Comparison of ENCODE assay signal across 13 cellular contexts in genomic region chr3:98702166-98702565, GRCh38.
"Had no signal": no experiment of that assay in that cellular context is flagged by ENCODE, and none has a peak within 500 bp of the region (broad histone marks: within the 10 kb centered on the region; RNA-seq: fewer than 3 reads in every experiment).

No MANE protein-coding gene starts in this region.

- ATAC-seq: foreskin keratinocyte, left ventricle myocardium superior, psoas muscle, sciatic nerve had no signal

- H3K27ac ChIP-seq: foreskin keratinocyte, psoas muscle, testis had no signal

- H3K9me3 ChIP-seq: psoas muscle, testis had no signal

- DNase-seq: activated naive CD4-positive, alpha-beta T cell treated with anti-CD3 and anti-CD28 coated beads, Interleukin-2, amount 50 U/mL, for 16 hours; activated T-cell treated with anti-CD3 and anti-CD28 coated beads, Interleukin-2, amount 50 U/mL, for 1 hour; amygdala; head of caudate nucleus; left ventricle myocardium superior; mesendoderm; occipital lobe; psoas muscle; stimulated activated CD4-positive, alpha-beta T cell treated with anti-CD3 and anti-CD28 coated beads, Interleukin-12 subunit alpha, Interleukin-12 subunit beta, amount 100 ng/mL, for 4 hours; stimulated activated naive CD4-positive, alpha-beta T cell treated with Interleukin-2 at 50 U/mL for 16 hours; testis had no signal

- H3K27me3 ChIP-seq: testis had no signal

- H3K4me1 ChIP-seq: psoas muscle, testis had no signal

- H3K4me3 ChIP-seq: psoas muscle, testis had no signal
